Comparison of ENCODE assay signal across 1 cellular context in the genomic region with DNA sequence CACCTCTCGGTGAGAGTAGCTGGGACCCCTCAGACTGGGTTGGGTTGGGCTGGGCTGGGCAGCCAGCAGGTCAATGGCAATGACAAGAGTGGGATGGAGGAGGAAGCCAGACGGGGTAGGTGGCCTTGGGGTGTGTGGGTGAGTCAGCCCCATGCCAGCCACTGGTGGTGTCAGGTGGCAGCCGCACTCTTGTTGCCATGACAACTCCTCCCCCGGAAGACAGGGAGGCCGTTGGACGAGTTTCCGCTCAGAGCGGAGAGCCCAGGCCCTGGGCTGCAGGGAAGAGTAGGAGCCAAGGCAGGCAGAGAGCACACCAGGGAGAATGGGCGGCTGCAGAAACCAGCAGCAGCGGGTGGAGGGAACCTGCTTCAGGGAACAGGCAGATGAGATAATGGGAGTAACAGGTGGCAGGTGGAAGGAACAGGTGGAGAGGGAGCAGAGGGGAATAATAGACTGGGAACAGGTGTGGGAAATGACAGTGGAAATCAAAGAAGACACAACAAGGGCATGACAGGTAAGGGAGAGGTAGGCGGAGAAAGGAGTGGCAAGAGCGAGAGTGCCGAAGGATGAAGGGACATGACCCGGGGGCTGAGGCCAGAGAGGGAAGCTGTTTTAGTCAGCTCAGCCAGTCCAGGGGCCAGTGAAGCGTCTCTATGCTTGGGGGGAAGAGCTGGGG.
TF ChIP-seq lines count a peak whose summit lies in the region.

No MANE protein-coding gene starts in this region.

TF ChIP-seq in HepG2, 621 proteins besides CTCF, POLR2A, EP300 and RAD21 (continues in another document):
- TF ChIP-seq ZC3H4 (CRISPR knock-in tag; IDR thresholded peaks at IDR 0.05; ENCODE audit: borderline replicate concordance) = no peak
- TF ChIP-seq ZNF383 (CRISPR knock-in tag; IDR thresholded peaks at IDR 0.05; ENCODE audit: borderline replicate concordance) = no peak
- no peak for TF ChIP-seq NPAS2 (CRISPR knock-in tag; IDR thresholded peaks at IDR 0.05; ENCODE audit: borderline replicate concordance)
- TF ChIP-seq ZNF614 (CRISPR knock-in tag; IDR thresholded peaks at IDR 0.05; ENCODE audit: borderline replicate concordance) = no peak
- TF ChIP-seq CCAR2 (optimal IDR thresholded peaks at IDR 0.05; ENCODE audit: low read depth, low read length) = no peak
- TF ChIP-seq, protein P1, sequence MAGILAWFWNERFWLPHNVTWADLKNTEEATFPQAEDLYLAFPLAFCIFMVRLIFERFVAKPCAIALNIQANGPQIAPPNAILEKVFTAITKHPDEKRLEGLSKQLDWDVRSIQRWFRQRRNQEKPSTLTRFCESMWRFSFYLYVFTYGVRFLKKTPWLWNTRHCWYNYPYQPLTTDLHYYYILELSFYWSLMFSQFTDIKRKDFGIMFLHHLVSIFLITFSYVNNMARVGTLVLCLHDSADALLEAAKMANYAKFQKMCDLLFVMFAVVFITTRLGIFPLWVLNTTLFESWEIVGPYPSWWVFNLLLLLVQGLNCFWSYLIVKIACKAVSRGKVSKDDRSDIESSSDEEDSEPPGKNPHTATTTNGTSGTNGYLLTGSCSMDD (CRISPR knock-in tag; IDR thresholded peaks at IDR 0.05) = no peak
- no peak for TF ChIP-seq ZNF878 (CRISPR knock-in tag; IDR thresholded peaks at IDR 0.05)
- TF ChIP-seq MXD4 (CRISPR knock-in tag; IDR thresholded peaks at IDR 0.05) = no peak
- TF ChIP-seq ZNF567 (CRISPR knock-in tag; IDR thresholded peaks at IDR 0.05; ENCODE audit: borderline replicate concordance) = no peak
- no peak for TF ChIP-seq MEIS2 (CRISPR knock-in tag; IDR thresholded peaks at IDR 0.05)
- TF ChIP-seq, protein P2, sequence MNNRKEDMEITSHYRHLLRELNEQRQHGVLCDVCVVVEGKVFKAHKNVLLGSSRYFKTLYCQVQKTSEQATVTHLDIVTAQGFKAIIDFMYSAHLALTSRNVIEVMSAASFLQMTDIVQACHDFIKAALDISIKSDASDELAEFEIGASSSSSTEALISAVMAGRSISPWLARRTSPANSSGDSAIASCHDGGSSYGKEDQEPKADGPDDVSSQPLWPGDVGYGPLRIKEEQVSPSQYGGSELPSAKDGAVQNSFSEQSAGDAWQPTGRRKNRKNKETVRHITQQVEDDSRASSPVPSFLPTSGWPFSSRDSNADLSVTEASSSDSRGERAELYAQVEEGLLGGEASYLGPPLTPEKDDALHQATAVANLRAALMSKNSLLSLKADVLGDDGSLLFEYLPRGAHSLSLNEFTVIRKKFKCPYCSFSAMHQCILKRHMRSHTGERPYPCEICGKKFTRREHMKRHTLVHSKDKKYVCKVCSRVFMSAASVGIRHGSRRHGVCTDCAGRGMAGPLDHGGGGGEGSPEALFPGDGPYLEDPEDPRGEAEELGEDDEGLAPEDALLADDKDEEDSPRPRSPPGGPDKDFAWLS (CRISPR knock-in tag; IDR thresholded peaks at IDR 0.05; ENCODE audit: borderline replicate concordance) = no peak
- TF ChIP-seq REXO4 (CRISPR knock-in tag; IDR thresholded peaks at IDR 0.05; ENCODE audit: borderline replicate concordance) = no peak
- TF ChIP-seq, protein P3, sequence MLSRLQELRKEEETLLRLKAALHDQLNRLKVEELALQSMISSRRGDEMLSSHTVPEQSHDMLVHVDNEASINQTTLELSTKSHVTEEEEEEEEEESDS (CRISPR knock-in tag; IDR thresholded peaks at IDR 0.05; ENCODE audit: borderline replicate concordance) = no peak
- no peak for TF ChIP-seq DBP (CRISPR knock-in tag; IDR thresholded peaks at IDR 0.05; ENCODE audit: not compliant biosample characterization)
- TF ChIP-seq NFAT5 (CRISPR knock-in tag; IDR thresholded peaks at IDR 0.05) = no peak
- no peak for TF ChIP-seq ZNF460 (CRISPR knock-in tag; IDR thresholded peaks at IDR 0.05; ENCODE audit: borderline replicate concordance)
- TF ChIP-seq, protein P4, sequence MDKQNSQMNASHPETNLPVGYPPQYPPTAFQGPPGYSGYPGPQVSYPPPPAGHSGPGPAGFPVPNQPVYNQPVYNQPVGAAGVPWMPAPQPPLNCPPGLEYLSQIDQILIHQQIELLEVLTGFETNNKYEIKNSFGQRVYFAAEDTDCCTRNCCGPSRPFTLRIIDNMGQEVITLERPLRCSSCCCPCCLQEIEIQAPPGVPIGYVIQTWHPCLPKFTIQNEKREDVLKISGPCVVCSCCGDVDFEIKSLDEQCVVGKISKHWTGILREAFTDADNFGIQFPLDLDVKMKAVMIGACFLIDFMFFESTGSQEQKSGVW (CRISPR knock-in tag; IDR thresholded peaks at IDR 0.05; ENCODE audit: borderline replicate concordance) = no peak
- no peak for TF ChIP-seq HCFC1 (IDR thresholded peaks at IDR 0.05; ENCODE audit: low read depth, low read length)
- TF ChIP-seq ZNF136 (CRISPR knock-in tag; IDR thresholded peaks at IDR 0.05; ENCODE audit: low read depth) = no peak
- TF ChIP-seq GABPB1 (CRISPR knock-in tag; IDR thresholded peaks at IDR 0.05) = peak; percentile 83
- no peak for TF ChIP-seq ZNF891 (CRISPR knock-in tag; IDR thresholded peaks at IDR 0.05)
- no peak for TF ChIP-seq GLI4 (CRISPR knock-in tag; IDR thresholded peaks at IDR 0.05; ENCODE audit: borderline replicate concordance)
- TF ChIP-seq RARG (CRISPR knock-in tag; IDR thresholded peaks at IDR 0.05; ENCODE audit: low read depth) = no peak
- TF ChIP-seq KLF13 (CRISPR knock-in tag; IDR thresholded peaks at IDR 0.05) = no peak
- TF ChIP-seq ZNF782 (CRISPR knock-in tag; IDR thresholded peaks at IDR 0.05; ENCODE audit: borderline replicate concordance) = no peak
- no peak for TF ChIP-seq JARID2 (CRISPR knock-in tag; IDR thresholded peaks at IDR 0.05; ENCODE audit: insufficient replicate concordance)
- no peak for TF ChIP-seq NR0B2 (CRISPR knock-in tag; IDR thresholded peaks at IDR 0.05)
- TF ChIP-seq, protein P5, sequence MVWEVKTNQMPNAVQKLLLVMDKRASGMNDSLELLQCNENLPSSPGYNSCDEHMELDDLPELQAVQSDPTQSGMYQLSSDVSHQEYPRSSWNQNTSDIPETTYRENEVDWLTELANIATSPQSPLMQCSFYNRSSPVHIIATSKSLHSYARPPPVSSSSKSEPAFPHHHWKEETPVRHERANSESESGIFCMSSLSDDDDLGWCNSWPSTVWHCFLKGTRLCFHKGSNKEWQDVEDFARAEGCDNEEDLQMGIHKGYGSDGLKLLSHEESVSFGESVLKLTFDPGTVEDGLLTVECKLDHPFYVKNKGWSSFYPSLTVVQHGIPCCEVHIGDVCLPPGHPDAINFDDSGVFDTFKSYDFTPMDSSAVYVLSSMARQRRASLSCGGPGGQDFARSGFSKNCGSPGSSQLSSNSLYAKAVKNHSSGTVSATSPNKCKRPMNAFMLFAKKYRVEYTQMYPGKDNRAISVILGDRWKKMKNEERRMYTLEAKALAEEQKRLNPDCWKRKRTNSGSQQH (CRISPR knock-in tag; IDR thresholded peaks at IDR 0.05; ENCODE audit: low read depth) = no peak
- TF ChIP-seq ATF3 (CRISPR knock-in tag; IDR thresholded peaks at IDR 0.05) = peak; percentile 41; the same call in 1 of the 2 replicates
- TF ChIP-seq ZNF253 (CRISPR knock-in tag; IDR thresholded peaks at IDR 0.05; ENCODE audit: borderline replicate concordance) = no peak; the same call in 1 of the 2 replicates
- no peak for TF ChIP-seq MAFK (conservative IDR thresholded peaks at IDR 0.05 in 1 of 2, IDR thresholded peaks at IDR 0.05 in 1 of 2; ENCODE audit: low read length in 2 of 2)
- no peak for TF ChIP-seq U2AF1 (optimal IDR thresholded peaks at IDR 0.05; ENCODE audit: low read depth, low read length)
- no peak for TF ChIP-seq ZNF639 (CRISPR knock-in tag; conservative IDR thresholded peaks at IDR 0.05)
- TF ChIP-seq PCBP2 (optimal IDR thresholded peaks at IDR 0.05; ENCODE audit: low read depth, low read length, poor library complexity, severe bottlenecking) = no peak
- TF ChIP-seq, protein P6, sequence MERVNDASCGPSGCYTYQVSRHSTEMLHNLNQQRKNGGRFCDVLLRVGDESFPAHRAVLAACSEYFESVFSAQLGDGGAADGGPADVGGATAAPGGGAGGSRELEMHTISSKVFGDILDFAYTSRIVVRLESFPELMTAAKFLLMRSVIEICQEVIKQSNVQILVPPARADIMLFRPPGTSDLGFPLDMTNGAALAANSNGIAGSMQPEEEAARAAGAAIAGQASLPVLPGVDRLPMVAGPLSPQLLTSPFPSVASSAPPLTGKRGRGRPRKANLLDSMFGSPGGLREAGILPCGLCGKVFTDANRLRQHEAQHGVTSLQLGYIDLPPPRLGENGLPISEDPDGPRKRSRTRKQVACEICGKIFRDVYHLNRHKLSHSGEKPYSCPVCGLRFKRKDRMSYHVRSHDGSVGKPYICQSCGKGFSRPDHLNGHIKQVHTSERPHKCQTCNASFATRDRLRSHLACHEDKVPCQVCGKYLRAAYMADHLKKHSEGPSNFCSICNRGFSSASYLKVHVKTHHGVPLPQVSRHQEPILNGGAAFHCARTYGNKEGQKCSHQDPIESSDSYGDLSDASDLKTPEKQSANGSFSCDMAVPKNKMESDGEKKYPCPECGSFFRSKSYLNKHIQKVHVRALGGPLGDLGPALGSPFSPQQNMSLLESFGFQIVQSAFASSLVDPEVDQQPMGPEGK (CRISPR knock-in tag; IDR thresholded peaks at IDR 0.05) = peak; percentile 39; the same call in 1 of the 2 replicates
- no peak for TF ChIP-seq GRHL1 (CRISPR knock-in tag; conservative IDR thresholded peaks at IDR 0.05)
- TF ChIP-seq ZNF205 (CRISPR knock-in tag; IDR thresholded peaks at IDR 0.05) = no peak
